12 cellular contexts compared by ENCODE assay signal in the genomic region with DNA sequence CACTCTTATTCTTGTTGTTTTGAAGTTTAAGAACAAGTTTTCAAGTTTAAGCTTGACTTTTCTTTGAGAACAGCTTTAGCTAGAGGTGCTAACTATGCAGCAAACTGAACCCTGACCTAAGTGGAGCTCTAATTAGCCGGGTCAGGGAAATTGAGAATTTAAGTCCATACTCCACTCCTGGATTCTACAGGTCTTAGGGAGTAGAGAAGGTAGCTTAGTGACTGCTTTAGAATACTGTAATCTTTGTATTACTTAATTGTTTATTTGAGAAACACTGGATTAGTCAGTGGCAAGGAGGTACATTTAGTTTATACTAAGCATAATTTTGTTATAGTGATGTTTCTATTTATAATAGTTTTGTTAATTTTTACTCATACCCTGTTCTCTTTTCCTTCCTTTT.
DNase-seq lines count a peak whose midpoint lies in the region; ATAC-seq and TF ChIP-seq lines count a peak whose summit lies in the region.
"Had no signal": no experiment of that assay in that cellular context is flagged by ENCODE, and none has a peak within 500 bp of the region (broad histone marks: within the 10 kb centered on the region; RNA-seq: fewer than 3 reads in every experiment).

No MANE protein-coding gene starts in this region.

- CTCF ChIA-PET in activated CD4-positive, alpha-beta T cell treated with anti-CD3 and anti-CD28 coated beads, Interleukin-2, amount 10 ng/mL, durations not matched to agents 7 days and 5 days (lab: Charles Lee): interaction anchor here (0.5 to 1.7 kb wide), 5 partner anchors 8 to 362 kb away, joined by 3 to 6 read pairs (median 5); no protein-coding TSS in a partner anchor
- CTCF ChIA-PET in activated CD8-positive, alpha-beta T cell treated with anti-CD3 and anti-CD28 coated beads, Interleukin-2, amount 10 ng/mL, durations not matched to agents 7 days and 5 days (lab: Charles Lee): interaction anchor here (0.7 to 5.3 kb wide), 7 partner anchors 8 to 142 kb away, joined by 3 to 34 read pairs (median 4); no protein-coding TSS in a partner anchor

- no peak overlapping the region for H3K9ac ChIP-seq in colonic mucosa (ENCODE audit: low read depth in 2 of 2, low read length in 2 of 2)
- H3K9ac ChIP-seq: BLaER1 treated with 17β-estradiol and CSF1 and Interleukin-3, amounts not matched to agents 10 nM and 100 nM had no signal

- intact Hi-C loops in colonic mucosa (cut with DNase I): loop anchor here (10.0 kb wide), 1 partner anchor 465 kb away; no protein-coding TSS in a partner anchor
- intact Hi-C loops in left colon (cut with DNase I, micrococcal nuclease): no loop called here
- intact Hi-C loops in mucosa of descending colon (cut with DNase I, micrococcal nuclease): no loop called here

- H3K27ac Mint-ChIP-seq in activated CD4-positive, alpha-beta T cell treated with anti-CD3 and anti-CD28 coated beads, Interleukin-2, amount 10 ng/mL, durations not matched to agents 7 days and 5 days: no peak overlapping the region
- no peak overlapping the region for H3K27ac Mint-ChIP-seq in activated CD8-positive, alpha-beta T cell treated with anti-CD3 and anti-CD28 coated beads, Interleukin-2, amount 10 ng/mL, durations not matched to agents 7 days and 5 days
- H3K27ac Mint-ChIP-seq: B cell; CD4-positive, CD25-positive, alpha-beta regulatory T cell; H9 had no signal

- H3K4me1 Mint-ChIP-seq in activated CD4-positive, alpha-beta T cell treated with anti-CD3 and anti-CD28 coated beads, Interleukin-2, amount 10 ng/mL, durations not matched to agents 7 days and 5 days: peaks cover 4% of the 10 kb centered on the region
- H3K4me1 Mint-ChIP-seq in activated CD8-positive, alpha-beta T cell treated with anti-CD3 and anti-CD28 coated beads, Interleukin-2, amount 10 ng/mL, durations not matched to agents 7 days and 5 days (ENCODE audit: low read depth): peaks cover 6% of the 10 kb centered on the region
- H3K4me1 Mint-ChIP-seq: B cell; CD4-positive, CD25-positive, alpha-beta regulatory T cell; H9 had no signal

- H3K9me3 ChIP-seq in colonic mucosa (no peaks in the 10 kb centered on the region), mucosa of descending colon (no peaks in the 10 kb centered on the region)
- H3K9me3 ChIP-seq: BLaER1 treated with 17β-estradiol and CSF1 and Interleukin-3, amounts not matched to agents 10 nM and 100 nM; Caco-2 had no signal

- POLR2A ChIA-PET in activated CD4-positive, alpha-beta T cell treated with anti-CD3 and anti-CD28 coated beads, Interleukin-2, amount 10 ng/mL, durations not matched to agents 7 days and 5 days (lab: Charles Lee): no interaction called here
- POLR2A ChIA-PET in activated CD8-positive, alpha-beta T cell treated with anti-CD3 and anti-CD28 coated beads, Interleukin-2, amount 10 ng/mL, durations not matched to agents 7 days and 5 days (lab: Charles Lee): interaction anchor here (0.6 kb wide), 1 partner anchor 374 kb away, joined by 3 read pairs; no protein-coding TSS in a partner anchor

- H3K4me3 ChIP-seq in colonic mucosa (no peak overlapping the region), mucosa of descending colon (no peak overlapping the region)
- H3K4me3 ChIP-seq: BLaER1 treated with 17β-estradiol and CSF1 and Interleukin-3, amounts not matched to agents 10 nM and 100 nM had no signal

- no peaks in the 10 kb centered on the region for H3K27me3 ChIP-seq in colonic mucosa
- H3K27me3 ChIP-seq: BLaER1 treated with 17β-estradiol and CSF1 and Interleukin-3, amounts not matched to agents 10 nM and 100 nM had no signal

- TF ChIP-seq CTCF in colonic mucosa (IDR thresholded peaks at IDR 0.05) (no peak), mucosa of descending colon (IDR thresholded peaks at IDR 0.05) (no peak)

- H3K36me3 ChIP-seq in colonic mucosa (no peaks in the 10 kb centered on the region), mucosa of descending colon (ENCODE audit: low read depth) (no peaks in the 10 kb centered on the region)
- H3K36me3 ChIP-seq: BLaER1 treated with 17β-estradiol and CSF1 and Interleukin-3, amounts not matched to agents 10 nM and 100 nM had no signal

- peak overlapping the region; percentile 37 for H3K27ac ChIP-seq in colonic mucosa
- H3K27ac ChIP-seq: BLaER1 treated with 17β-estradiol and CSF1 and Interleukin-3, amounts not matched to agents 10 nM and 100 nM had no signal

- no peaks in the 10 kb centered on the region for H3K9me3 Mint-ChIP-seq in activated CD4-positive, alpha-beta T cell treated with anti-CD3 and anti-CD28 coated beads, Interleukin-2, amount 10 ng/mL, durations not matched to agents 7 days and 5 days
- no peaks in the 10 kb centered on the region for H3K9me3 Mint-ChIP-seq in activated CD8-positive, alpha-beta T cell treated with anti-CD3 and anti-CD28 coated beads, Interleukin-2, amount 10 ng/mL, durations not matched to agents 7 days and 5 days (ENCODE audit: insufficient read depth)
- H3K9me3 Mint-ChIP-seq: CD4-positive, CD25-positive, alpha-beta regulatory T cell; H9 had no signal

- H3K27me3 Mint-ChIP-seq in activated CD4-positive, alpha-beta T cell treated with anti-CD3 and anti-CD28 coated beads, Interleukin-2, amount 10 ng/mL, durations not matched to agents 7 days and 5 days: no peaks in the 10 kb centered on the region
- H3K27me3 Mint-ChIP-seq in activated CD8-positive, alpha-beta T cell treated with anti-CD3 and anti-CD28 coated beads, Interleukin-2, amount 10 ng/mL, durations not matched to agents 7 days and 5 days (ENCODE audit: low read depth): no peaks in the 10 kb centered on the region
- H3K27me3 Mint-ChIP-seq: B cell; CD4-positive, CD25-positive, alpha-beta regulatory T cell had no signal

- DNase-seq in colonic mucosa: no peak
- no peak for DNase-seq in left colon
- no peak for DNase-seq in mucosa of descending colon
- no peak for DNase-seq in activated CD4-positive, alpha-beta T cell treated with anti-CD3 and anti-CD28 coated beads, Interleukin-2, amount 10 ng/mL, durations not matched to agents 7 days and 5 days
- no peak for DNase-seq in NCI-H2081 treated with DMSO at 0.1 percent for 48 hours (lab: John Stamatoyannopoulos, UW)
- DNase-seq in activated CD8-positive, alpha-beta T cell treated with anti-CD3 and anti-CD28 coated beads, Interleukin-2, amount 10 ng/mL, durations not matched to agents 7 days and 5 days: no peak
- DNase-seq: Caco-2; CD4-positive, CD25-positive, alpha-beta regulatory T cell; H9 had no signal

- H3K4me3 Mint-ChIP-seq in activated CD4-positive, alpha-beta T cell treated with anti-CD3 and anti-CD28 coated beads, Interleukin-2, amount 10 ng/mL, durations not matched to agents 7 days and 5 days: no peak overlapping the region
- H3K4me3 Mint-ChIP-seq in activated CD8-positive, alpha-beta T cell treated with anti-CD3 and anti-CD28 coated beads, Interleukin-2, amount 10 ng/mL, durations not matched to agents 7 days and 5 days: no peak overlapping the region
- H3K4me3 Mint-ChIP-seq: B cell; CD4-positive, CD25-positive, alpha-beta regulatory T cell; H9 had no signal

- H3K36me3 Mint-ChIP-seq in activated CD4-positive, alpha-beta T cell treated with anti-CD3 and anti-CD28 coated beads, Interleukin-2, amount 10 ng/mL, durations not matched to agents 7 days and 5 days (ENCODE audit: low read depth): no peaks in the 10 kb centered on the region
- no peaks in the 10 kb centered on the region for H3K36me3 Mint-ChIP-seq in activated CD8-positive, alpha-beta T cell treated with anti-CD3 and anti-CD28 coated beads, Interleukin-2, amount 10 ng/mL, durations not matched to agents 7 days and 5 days (ENCODE audit: low read depth)
- H3K36me3 Mint-ChIP-seq: CD4-positive, CD25-positive, alpha-beta regulatory T cell had no signal

- ATAC-seq in left colon (peak; percentile 46), mucosa of descending colon (peak; percentile 62)
- no peak for ATAC-seq in activated CD8-positive, alpha-beta T cell treated with anti-CD3 and anti-CD28 coated beads, Interleukin-2, amount 10 ng/mL, durations not matched to agents 7 days and 5 days
- ATAC-seq: HepG2 had no signal

- no peaks in the 10 kb centered on the region for H3K4me1 ChIP-seq in colonic mucosa
- peaks cover 36% of the 10 kb centered on the region for H3K4me1 ChIP-seq in mucosa of descending colon (ENCODE audit: low read depth)
- H3K4me1 ChIP-seq: Caco-2 had no signal
